In the genomic region with DNA sequence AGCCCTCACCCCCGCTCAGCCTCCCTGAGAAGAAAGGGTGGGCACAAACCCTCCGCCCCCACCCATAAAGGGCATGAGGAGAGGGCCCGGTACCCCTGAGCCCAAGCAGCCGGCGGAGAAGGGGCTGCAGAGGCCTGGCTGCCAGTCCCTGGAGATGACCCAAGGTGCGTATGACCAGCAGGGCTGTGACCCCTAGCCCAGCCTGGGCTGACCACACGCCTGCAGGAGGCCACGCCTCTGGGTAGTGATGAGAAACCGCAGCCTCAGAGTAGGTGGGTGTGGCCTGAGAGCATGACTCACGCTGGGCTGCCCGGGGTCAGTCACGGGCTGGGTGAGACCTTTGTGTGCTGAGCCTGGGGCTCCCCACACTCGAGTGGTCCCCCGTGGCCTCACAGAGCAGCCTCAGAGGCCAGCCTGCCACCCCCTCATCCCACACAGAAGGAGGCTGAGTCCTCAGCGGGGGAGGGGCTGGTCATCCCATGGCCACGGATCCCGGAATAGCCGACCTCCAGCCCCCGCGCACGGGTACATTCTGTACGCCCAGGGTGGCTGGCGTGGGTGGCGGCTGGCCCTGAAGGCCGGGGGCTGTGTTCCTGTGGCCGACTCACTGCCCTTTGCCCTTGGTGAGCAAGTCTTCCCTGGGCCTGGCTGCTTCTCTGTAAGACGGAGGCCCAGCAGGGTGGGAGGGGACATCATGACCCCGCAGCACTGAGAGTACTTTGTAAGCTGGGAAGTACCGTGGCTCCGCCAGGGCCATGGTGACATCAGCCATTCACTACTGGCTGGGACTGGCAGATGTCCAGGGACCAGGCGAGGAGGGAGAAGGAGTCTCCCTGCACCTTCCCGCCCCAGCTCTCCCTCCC, we compare ENCODE assay signal across 9 cellular contexts.
DNase-seq lines count a peak whose midpoint lies in the region; TF ChIP-seq lines count a peak whose summit lies in the region.
"Had no signal": no experiment of that assay in that cellular context is flagged by ENCODE, and none has a peak within 500 bp of the region (broad histone marks: within the 10 kb centered on the region; RNA-seq: fewer than 3 reads in every experiment).

No MANE protein-coding gene starts in this region.

- peak overlapping the region; percentile 74 for H2AFZ ChIP-seq in PC-9

- no peaks in the 10 kb centered on the region for H3K79me2 ChIP-seq in PC-9 (ENCODE audit: low read depth)

- H3K4me3 ChIP-seq in PC-9 (peak overlapping the region; percentile 48; the same call in 1 of the 2 replicates), lower leg skin (ENCODE audit: low read depth, poor library complexity, severe bottlenecking) (no peak overlapping the region), stomach smooth muscle (ENCODE audit: low read length in 2 of 2) (peak overlapping the region in 1 of 2 donors; percentile 62)

- H3K36me3 ChIP-seq in PC-9 (ENCODE audit: low read depth) (no peaks in the 10 kb centered on the region), stomach smooth muscle (ENCODE audit: control insufficient read depth in 2 of 2, insufficient read depth in 2 of 2, low read length in 2 of 2) (no peaks in the 10 kb centered on the region)

- 48 to 55% methylated on average over 16 to 22 of the region's 32 CpGs for WGBS in lower leg skin, 2 donors

- H3K9me2 ChIP-seq in PC-9 (ENCODE audit: insufficient read depth): no peaks in the 10 kb centered on the region

- CTCF ChIA-PET in PC-9 (lab: Charles Lee): interaction anchor here (0.9 kb wide), 1 partner anchor 18 kb away, joined by 7 read pairs; no protein-coding TSS in a partner anchor

- H3F3A ChIP-seq in PC-9 (ENCODE audit: insufficient read depth, low read depth): peaks cover 15% of the 10 kb centered on the region

- intact Hi-C loops in PC-9 (cut with micrococcal nuclease; ENCODE audit: unreplicated experiment): loop anchor here (1.0 to 5.0 kb wide), 5 partner anchors 18 to 316 kb away; partner anchors contain the start of genes GPC1 and RNPEPL1
- intact Hi-C loops in lower leg skin (cut with DNase I; ENCODE audit: low total_unique reads): no loop called here

- H3K27me3 ChIP-seq in PC-9 (ENCODE audit: insufficient read depth, low read depth) (no peaks in the 10 kb centered on the region), stomach smooth muscle (ENCODE audit: control insufficient read depth in 1 of 2, insufficient read depth in 2 of 2, low read length in 2 of 2) (no peaks in the 10 kb centered on the region)

- POLR2A ChIA-PET in PC-9 (lab: Charles Lee; ENCODE audit: unreplicated experiment): interaction anchor here (0.8 to 1.2 kb wide), 4 partner anchors 18 to 182 kb away, joined by 4 to 27 read pairs (median 6); no protein-coding TSS in a partner anchor

- no peaks in the 10 kb centered on the region for H4K20me1 ChIP-seq in PC-9 (ENCODE audit: insufficient read depth)

- TF ChIP-seq CTCF in PC-9 (conservative IDR thresholded peaks at IDR 0.05) (no peak), lower leg skin (IDR thresholded peaks at IDR 0.05) (no peak)

- BruUV-seq in PC-9 (replicated peaks; lab: Mats Ljungman, UMichigan): TSS peak; percentile 77

- peak; percentile 20 for DNase-seq in DMS53 (lab: John Stamatoyannopoulos, UW)
- no peak for DNase-seq in DMS53 treated with DMSO at 0.1 percent for 48 hours (lab: John Stamatoyannopoulos, UW; ENCODE audit: unreplicated experiment)
- peak; percentile 92 to 98 for DNase-seq in PC-9
- peak; percentile 88 for DNase-seq in dermis blood vessel endothelial cell
- peak; percentile 81 to 94 for DNase-seq in lower leg skin (ENCODE audit: low spot score in 2 of 2)
- DNase-seq in NCI-H187 treated with DMSO at 0.1 percent for 48 hours (lab: John Stamatoyannopoulos, UW): no peak
- DNase-seq in stimulated activated CD4-positive, alpha-beta T cell treated with anti-CD3 and anti-CD28 coated beads, Interleukin-1b, Interleukin-23, amount 100 ng/mL, for 48 hours: no peak

- H3K9me3 ChIP-seq in PC-9 (ENCODE audit: insufficient read depth, low read depth) (no peaks in the 10 kb centered on the region), stomach smooth muscle (ENCODE audit: control insufficient read depth in 2 of 2, low read length in 2 of 2) (no peaks in the 10 kb centered on the region)

- H3K4me2 ChIP-seq in PC-9: peak overlapping the region; percentile 86

- H3K27ac ChIP-seq in PC-9 (peak overlapping the region; percentile 86), stomach smooth muscle (ENCODE audit: low read length) (peak overlapping the region; percentile 75)
- H3K27ac ChIP-seq: 22Rv1 had no signal

- peaks cover 39% of the 10 kb centered on the region for H3K4me1 ChIP-seq in PC-9 (replicated peaks; ENCODE audit: insufficient read depth)
- peaks cover 31% of the 10 kb centered on the region for H3K4me1 ChIP-seq in stomach smooth muscle (ENCODE audit: control insufficient read depth, insufficient read depth, low read length)

- no peak for TF ChIP-seq POLR2A in lower leg skin (IDR thresholded peaks at IDR 0.05)

- peak overlapping the region in 1 of 2 donors; percentile 64 for H3K9ac ChIP-seq in stomach smooth muscle (ENCODE audit: low read length in 2 of 2)

Comparison
In these comparisons a context has a peak if more than half of its experiments do, and no peak if none do; other contexts are left out.
1. DNase-seq: peak in DMS53 (single experiment), PC-9 (2 of 2), dermis blood vessel endothelial cell (single experiment) and lower leg skin (2 of 2); none in DMS53 treated with DMSO at 0.1 percent for 48 hours (single experiment), NCI-H187 treated with DMSO at 0.1 percent for 48 hours (single experiment) and stimulated activated CD4-positive, alpha-beta T cell treated with anti-CD3 and anti-CD28 coated beads, Interleukin-1b, Interleukin-23, amount 100 ng/mL, for 48 hours (single experiment).